In the genomic region with DNA sequence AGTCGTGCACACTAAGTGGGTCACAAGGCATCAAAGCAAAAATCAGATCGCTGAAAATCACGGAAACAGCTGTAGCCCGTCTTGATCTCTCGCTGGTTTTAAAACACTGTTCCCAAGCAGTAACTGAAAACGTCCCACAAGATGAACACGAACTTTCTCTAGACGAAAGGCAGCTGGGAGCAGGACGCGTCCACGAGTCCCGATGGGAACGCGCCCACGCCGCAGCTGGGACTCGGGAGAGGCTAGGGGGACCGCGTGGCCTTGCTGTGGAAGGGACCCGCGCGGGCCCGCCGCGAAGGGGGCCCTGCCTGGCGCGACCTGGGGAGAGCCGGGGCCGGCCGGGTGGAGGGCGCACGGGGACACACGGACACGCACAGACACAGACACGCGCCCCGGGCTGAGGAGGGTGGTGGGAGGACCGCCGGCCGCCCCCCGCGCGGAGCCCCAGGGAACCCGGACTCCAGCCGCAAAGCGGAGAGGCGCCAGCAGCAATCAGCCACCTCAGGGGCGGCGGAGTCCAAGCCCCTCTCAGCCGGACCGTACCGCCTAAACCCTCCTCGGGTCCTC, we compare ENCODE assay signal across 8 cellular contexts. TPM values are rescaled to one million over a fixed set of nuclear protein-coding genes. Genes with fewer than 3 reads are reported as not detected.
A peak's percentile ranks its signal among the peaks of the same experiment; 100 is the strongest.
DNase-seq lines count a peak whose midpoint lies in the region; ATAC-seq and TF ChIP-seq lines count a peak whose summit lies in the region.

No MANE protein-coding gene starts in this region.

- H3K27ac Mint-ChIP-seq in activated CD4-positive, alpha-beta memory T cell treated with anti-CD3 and anti-CD28 coated beads, Interleukin-2, amount 10 ng/mL, durations not matched to agents 7 days and 5 days, result peak overlapping the region; percentile 97
- H3K27ac Mint-ChIP-seq in naive thymus-derived CD8-positive, alpha-beta T cell, result peak overlapping the region; percentile 94 to 99 (median 96)

- dilution Hi-C loops in IMR-90 (cut with HindIII; ENCODE audit: low sequenced_read_pairs, unreplicated experiment), result no loop called here

- H4K20me1 ChIP-seq in DND-41 (ENCODE audit: insufficient read depth, low read length) (peaks cover 50% of the 10 kb centered on the region), IMR-90 (ENCODE audit: insufficient read depth, low read length) (peaks cover 24% of the 10 kb centered on the region)

- peak overlapping the region; percentile 67 to 81 for H3K4me3 ChIP-seq in DND-41 (ENCODE audit: low read depth in 1 of 2, low read length in 2 of 2)
- H3K4me3 ChIP-seq in IMR-90 (ENCODE audit: insufficient read depth, low read depth, low read length), result peak overlapping the region; percentile 67

- peak overlapping the region; percentile 95 for H2AK9ac ChIP-seq in IMR-90 (replicated peaks; ENCODE audit: low read depth, low read length, poor library complexity)

- no peaks in the 10 kb centered on the region for H3K27me3 Mint-ChIP-seq in activated CD4-positive, alpha-beta memory T cell treated with anti-CD3 and anti-CD28 coated beads, Interleukin-2, amount 10 ng/mL, durations not matched to agents 7 days and 5 days
- no peaks in the 10 kb centered on the region for H3K27me3 Mint-ChIP-seq in naive thymus-derived CD8-positive, alpha-beta T cell

- intact Hi-C loops in IMR-90 (cut with micrococcal nuclease), result loop anchor here (1.0 to 5.0 kb wide), 3 partner anchors 62 to 107 kb away; no protein-coding TSS in a partner anchor

- peak overlapping the region; percentile 67 for H3K18ac ChIP-seq in IMR-90 (ENCODE audit: low read depth, low read length)

- peak overlapping the region; percentile 31; the same call in 1 of the 3 replicates for H2BK15ac ChIP-seq in IMR-90 (ENCODE audit: low read depth, low read length)

- POLR2A ChIA-PET in IMR-90 (lab: Charles Lee; ENCODE audit: unreplicated experiment), result interaction anchor here (0.5 to 1.8 kb wide), 3 partner anchors 62 to 134 kb away, joined by 3 to 5 read pairs (median 3); no protein-coding TSS in a partner anchor
- POLR2A ChIA-PET in activated CD4-positive, alpha-beta memory T cell treated with anti-CD3 and anti-CD28 coated beads, Interleukin-2, amount 10 ng/mL, durations not matched to agents 7 days and 5 days (lab: Charles Lee), result interaction anchor here (0.8 to 11.0 kb wide), 32 partner anchors 7 to 638 kb away, joined by 3 to 383 read pairs (median 8); a partner anchor contains a TSS
- POLR2A ChIA-PET in naive thymus-derived CD8-positive, alpha-beta T cell (lab: Charles Lee), result interaction anchor here (0.6 to 11.0 kb wide), 37 partner anchors 10 to 108 kb away, joined by 3 to 193 read pairs (median 5); no protein-coding TSS in a partner anchor

- H3K27me3 ChIP-seq in DND-41 (ENCODE audit: insufficient read depth, low read length, poor library complexity), result no peaks in the 10 kb centered on the region
- no peaks in the 10 kb centered on the region for H3K27me3 ChIP-seq in IMR-90 (ENCODE audit: control insufficient read depth, insufficient read depth, low read length)

- H3K79me2 ChIP-seq in DND-41 (ENCODE audit: insufficient read depth, low read length), result peaks cover 95% of the 10 kb centered on the region

- H2BK20ac ChIP-seq in IMR-90 (ENCODE audit: low read depth, low read length), result 0 out of 2 replicates have a peak overlapping the region, but pooled peaks have one; percentile 7

- H3K36me3 ChIP-seq in DND-41 (ENCODE audit: insufficient read depth, low read length), result peaks cover 40% of the 10 kb centered on the region
- H3K36me3 ChIP-seq in IMR-90 (ENCODE audit: control insufficient read depth, insufficient read depth, low read length), result no peaks in the 10 kb centered on the region

- TF ChIP-seq CTCF in DND-41 (IDR thresholded peaks at IDR 0.05; ENCODE audit: borderline replicate concordance, extremely low read depth, low read length, poor library complexity, severe bottlenecking), result no peak
- no peak for TF ChIP-seq CTCF in IMR-90 (conservative IDR thresholded peaks at IDR 0.05; ENCODE audit: low read depth, low read length)

- no peak for TF ChIP-seq POLR2A in IMR-90 (IDR thresholded peaks at IDR 0.05; ENCODE audit: low read depth, low read length)
- no peak for TF ChIP-seq POLR2A in erythroblast (IDR thresholded peaks at IDR 0.05; ENCODE audit: low read length)

- H3K4ac ChIP-seq in IMR-90 (ENCODE audit: low read depth, low read length), result peak overlapping the region; percentile 78

- H3K79me1 ChIP-seq in IMR-90 (ENCODE audit: low read depth in 1 of 2, low read length in 2 of 2), result peaks cover 0 to 6% of the 10 kb centered on the region in 2 experiments; a peak in 2 of 4 replicates

- BruUV-seq in IMR-90 (replicated peaks; lab: Mats Ljungman, UMichigan), result no TSS peak

- peak overlapping the region; percentile 11; the same call in 1 of the 2 replicates for H2AK5ac ChIP-seq in IMR-90 (ENCODE audit: low read depth, low read length)

- DNase-seq in DND-41 (peak; percentile 72), IMR-90 (peak; percentile 60), erythroblast (lab: John Stamatoyannopoulos, UW) (peak; percentile 49 to 69), GOT3 (lab: John Stamatoyannopoulos, UW) (no peak), NCI-H2029 (lab: John Stamatoyannopoulos, UW) (no peak)
- DNase-seq in activated CD4-positive, alpha-beta memory T cell treated with anti-CD3 and anti-CD28 coated beads, Interleukin-2, amount 10 ng/mL, durations not matched to agents 7 days and 5 days, result no peak
- DNase-seq in naive thymus-derived CD8-positive, alpha-beta T cell, result peak; percentile 28 to 82 (median 66)

- H3K9me1 ChIP-seq in IMR-90 (ENCODE audit: insufficient read depth, low read length), result 0 out of 2 replicates have a peak, but pooled peaks cover 3% of the 10 kb centered on the region

- peak overlapping the region; percentile 43 for H4K91ac ChIP-seq in IMR-90 (ENCODE audit: insufficient read depth, low read depth, low read length)

- H3K9me3 ChIP-seq in DND-41 (ENCODE audit: insufficient read depth, low read length, severe bottlenecking) (no peaks in the 10 kb centered on the region), IMR-90 (ENCODE audit: control insufficient read depth, insufficient read depth, low read length) (no peaks in the 10 kb centered on the region)

- H3K9me3 Mint-ChIP-seq in activated CD4-positive, alpha-beta memory T cell treated with anti-CD3 and anti-CD28 coated beads, Interleukin-2, amount 10 ng/mL, durations not matched to agents 7 days and 5 days, result no peaks in the 10 kb centered on the region
- peaks cover 0 to 5% (median 0%) of the 10 kb centered on the region in 9 donors for H3K9me3 Mint-ChIP-seq in naive thymus-derived CD8-positive, alpha-beta T cell

- peaks cover 38% of the 10 kb centered on the region for H3K4me1 Mint-ChIP-seq in activated CD4-positive, alpha-beta memory T cell treated with anti-CD3 and anti-CD28 coated beads, Interleukin-2, amount 10 ng/mL, durations not matched to agents 7 days and 5 days
- H3K4me1 Mint-ChIP-seq in naive thymus-derived CD8-positive, alpha-beta T cell, result peaks cover 27 to 51% (median 36%) of the 10 kb centered on the region in 4 donors

- H3K4me2 ChIP-seq in DND-41 (ENCODE audit: insufficient read depth, low read length), result peak overlapping the region; percentile 80
- peak overlapping the region; percentile 99 for H3K4me2 ChIP-seq in IMR-90 (ENCODE audit: low read depth, low read length)

- TF ChIP-seq RAD21 in IMR-90 (IDR thresholded peaks at IDR 0.05; ENCODE audit: low read length), result no peak

- H4K8ac ChIP-seq in IMR-90 (ENCODE audit: low read depth in 2 of 2, low read length in 2 of 2), result peak overlapping the region in 1 of 2 experiments; percentile 20; a peak in 2 of 4 replicates

- peak overlapping the region; percentile 81 for H3K23ac ChIP-seq in IMR-90 (ENCODE audit: low read depth, low read length)

- peak overlapping the region; percentile 66 for H2BK120ac ChIP-seq in IMR-90 (ENCODE audit: low read depth, low read length)

- in situ Hi-C loops in IMR-90 (cut with MboI; ENCODE audit: low sequenced_read_pairs), result loop anchor here (10.0 to 25.0 kb wide), 2 partner anchors 92 to 164 kb away; no protein-coding TSS in a partner anchor

- peak overlapping the region; percentile 90 for H2BK5ac ChIP-seq in IMR-90 (ENCODE audit: low read depth, low read length, poor library complexity, severe bottlenecking)

- peaks cover 69% of the 10 kb centered on the region for H3K36me3 Mint-ChIP-seq in activated CD4-positive, alpha-beta memory T cell treated with anti-CD3 and anti-CD28 coated beads, Interleukin-2, amount 10 ng/mL, durations not matched to agents 7 days and 5 days (ENCODE audit: low read depth)
- peaks cover 20 to 45% (median 23%) of the 10 kb centered on the region in 3 donors for H3K36me3 Mint-ChIP-seq in naive thymus-derived CD8-positive, alpha-beta T cell

- peak overlapping the region; percentile 2; the same call in 1 of the 2 replicates for H4K5ac ChIP-seq in IMR-90 (ENCODE audit: low read depth, low read length)

- peak overlapping the region; percentile 62 for H3K14ac ChIP-seq in IMR-90 (replicated peaks; ENCODE audit: low read depth, low read length)

- peak overlapping the region; percentile 94 for H3K4me3 Mint-ChIP-seq in activated CD4-positive, alpha-beta memory T cell treated with anti-CD3 and anti-CD28 coated beads, Interleukin-2, amount 10 ng/mL, durations not matched to agents 7 days and 5 days
- peak overlapping the region; percentile 93 to 99 (median 96) for H3K4me3 Mint-ChIP-seq in naive thymus-derived CD8-positive, alpha-beta T cell

- 0% methylated on average over 27 of the region's 53 CpGs; no CpG with 5 or more reads in 1 of the 2 experiments for WGBS in IMR-90 (ENCODE audit: extremely low coverage in 2 of 2, insufficient read length in 1 of 2), 2 experiments

- H3K4me1 ChIP-seq in DND-41 (ENCODE audit: insufficient read depth, low read length) (peaks cover 68% of the 10 kb centered on the region), IMR-90 (ENCODE audit: control insufficient read depth, insufficient read depth, low read length) (peaks cover 4% of the 10 kb centered on the region)

- CTCF ChIA-PET in IMR-90 (lab: Yijun Ruan, JAX), result interaction anchor here (0.7 to 1.8 kb wide), 3 partner anchors 93 to 166 kb away, joined by 4 to 5 read pairs (median 5); no protein-coding TSS in a partner anchor
- CTCF ChIA-PET in activated CD4-positive, alpha-beta memory T cell treated with anti-CD3 and anti-CD28 coated beads, Interleukin-2, amount 10 ng/mL, durations not matched to agents 7 days and 5 days (lab: Charles Lee), result interaction anchor here (0.5 to 3.0 kb wide), 14 partner anchors 11 to 105 kb away, joined by 3 to 24 read pairs (median 4); no protein-coding TSS in a partner anchor

- ATAC-seq in DND-41 (ENCODE audit: insufficient read depth, low read depth) (peak; percentile 46), GM21390 (IDR thresholded peaks at IDR 0.05; ENCODE audit: unreplicated experiment) (peak; percentile 1), IMR-90 (ENCODE audit: low read depth) (peak; percentile 1)
- peak; percentile 13 to 22 for ATAC-seq in naive thymus-derived CD8-positive, alpha-beta T cell

- no peak overlapping the region for H2AFZ ChIP-seq in DND-41 (ENCODE audit: low read depth, low read length)
- peak overlapping the region; percentile 91 for H2AFZ ChIP-seq in IMR-90 (replicated peaks; ENCODE audit: low read length, poor library complexity)

- H3K27ac ChIP-seq in DND-41 (ENCODE audit: low read length) (peak overlapping the region; percentile 91), IMR-90 (ENCODE audit: insufficient read depth, low read length) (peak overlapping the region; percentile 67)

- peak overlapping the region; percentile 75 for H3K56ac ChIP-seq in IMR-90 (ENCODE audit: extremely low read depth, insufficient read depth, low read length)

- H3K9ac ChIP-seq in DND-41 (ENCODE audit: low read depth, low read length) (peak overlapping the region; percentile 94), IMR-90 (ENCODE audit: low read depth, low read length) (peak overlapping the region; percentile 73)

RNA-seq across cellular contexts. Expression of a gene that starts 0.6 kb away (rescaled TPM):
- 48.9 and 50.3 TPM in 2 replicates for total RNA-seq in IMR-90 (2012; rRNA removed)
- 5.7 and 7.5 TPM in 2 replicates for polyA plus RNA-seq in IMR-90 (2012; rRNA removed)
- polyA plus RNA-seq in IMR-90 (2012; cell fraction: cytosol; rRNA removed), result 1.3 and 1.5 TPM in 2 replicates
- 1.6 and 9.7 TPM in 2 replicates for polyA plus RNA-seq in IMR-90 (2012; cell fraction: nucleus; rRNA removed; ENCODE audit: low replicate concordance)
- total RNA-seq in activated CD4-positive, alpha-beta memory T cell treated with anti-CD3 and anti-CD28 coated beads, Interleukin-2, amount 10 ng/mL, durations not matched to agents 7 days and 5 days, result 100 to 1,000 TPM; 365 to 367 TPM
- 100 to 1,000 TPM; 312 to 331 TPM for total RNA-seq in naive thymus-derived CD8-positive, alpha-beta T cell
- polyA plus RNA-seq in naive thymus-derived CD8-positive, alpha-beta T cell, result 10 to 100 TPM; 73.5 to 98.3 (median 91.9) TPM

Comparison
In these comparisons a context has a peak if more than half of its experiments do, and no peak if none do; other contexts are left out.
1. DNase-seq: peak in DND-41 (single experiment), IMR-90 (single experiment), erythroblast (2 of 2) and naive thymus-derived CD8-positive, alpha-beta T cell (10 of 10); none in activated CD4-positive, alpha-beta memory T cell treated with anti-CD3 and anti-CD28 coated beads, Interleukin-2, amount 10 ng/mL, durations not matched to agents 7 days and 5 days (single experiment), GOT3 (single experiment) and NCI-H2029 (single experiment).
2. Peak in every context shown above with its lines, with median percentiles within 50 percentile points of each other: ATAC-seq.